8 cellular contexts compared by ENCODE assay signal in genomic region chr17:45247429-45248131, GRCh38. TPM values are rescaled to one million over a fixed set of nuclear protein-coding genes. Genes with fewer than 3 reads are reported as not detected.
DNase-seq lines count a peak whose midpoint lies in the region; ATAC-seq and TF ChIP-seq lines count a peak whose summit lies in the region.

No MANE protein-coding gene starts in this region.

- peak overlapping the region; percentile 93 for H3K4me3 Mint-ChIP-seq in CD4-positive, alpha-beta T cell

- H3K9me3 ChIP-seq in CD4-positive, alpha-beta T cell (ENCODE audit: control insufficient read depth, low read length) = no peaks in the 10 kb centered on the region
- no peaks in the 10 kb centered on the region for H3K9me3 ChIP-seq in mucosa of rectum (ENCODE audit: control insufficient read depth in 2 of 2, low read length in 2 of 2)

- H3K27me3 Mint-ChIP-seq in CD4-positive, alpha-beta T cell = no peaks in the 10 kb centered on the region

- H3K27ac ChIP-seq in CD4-positive, alpha-beta T cell (ENCODE audit: low read depth, low read length) = peak overlapping the region; percentile 96
- peak overlapping the region; percentile 75 for H3K27ac ChIP-seq in HL-60 (replicated peaks)
- peak overlapping the region; percentile 91 to 95 for H3K27ac ChIP-seq in mucosa of rectum (ENCODE audit: low read depth in 2 of 2, low read length in 2 of 2)

- peaks cover 68% of the 10 kb centered on the region for H3K4me1 Mint-ChIP-seq in CD4-positive, alpha-beta T cell (ENCODE audit: low read depth)

- H3K4me1 ChIP-seq in mucosa of rectum (ENCODE audit: control insufficient read depth in 2 of 2, insufficient read depth in 2 of 2, low read length in 2 of 2) = peaks cover 25 to 30% of the 10 kb centered on the region in 2 donors

- peaks cover 8 to 14% of the 10 kb centered on the region in 2 donors for H3K36me3 ChIP-seq in mucosa of rectum (ENCODE audit: control insufficient read depth in 2 of 2, insufficient read depth in 2 of 2, low read length in 2 of 2)

- peak overlapping the region; percentile 100 for H3K27ac Mint-ChIP-seq in CD4-positive, alpha-beta T cell

- H3K27me3 ChIP-seq in CD4-positive, alpha-beta T cell (ENCODE audit: control insufficient read depth, insufficient read depth, low read length) = no peaks in the 10 kb centered on the region
- H3K27me3 ChIP-seq in HL-60 (ENCODE audit: insufficient read depth, poor library complexity, severe bottlenecking) (no peaks in the 10 kb centered on the region), mucosa of rectum (ENCODE audit: control insufficient read depth in 2 of 2, insufficient read depth in 2 of 2, low read length in 2 of 2) (no peaks in the 10 kb centered on the region)

- no peaks in the 10 kb centered on the region for H3K9me3 Mint-ChIP-seq in CD4-positive, alpha-beta T cell

- DNase-seq in CD4-positive, alpha-beta T cell = peak; percentile 88 to 99 (median 96)
- DNase-seq in HL-60 (ENCODE audit: low read depth in 1 of 2, low spot score in 1 of 2) (peak; percentile 91 to 96), epidermal melanocyte (ENCODE audit: insufficient read length, low spot score) (peak; percentile 96)
- peak; percentile 91 for DNase-seq in NK-92 treated with Interleukin-12 subunit alpha and Interleukin-12 subunit beta, amount 100 ng/mL, for 24 hours (lab: John Stamatoyannopoulos, UW)
- DNase-seq in activated CD8-positive, alpha-beta memory T cell treated with anti-CD3 and anti-CD28 coated beads, Interleukin-2, amount 50 U/mL, for 24 hours (ENCODE audit: extremely low read depth) = peak; percentile 89
- DNase-seq in stimulated activated CD8-positive, alpha-beta memory T cell treated with anti-CD3 and anti-CD28 coated beads, Interleukin-7, amount 100 ng/mL, for 24 hours (ENCODE audit: low read depth) = peak; percentile 95

- POLR2A ChIA-PET in CD4-positive, alpha-beta T cell (lab: Charles Lee) = interaction anchor here (0.6 to 12.4 kb wide), 21 partner anchors 9 to 1940 kb away, joined by 3 to 346 read pairs (median 7); partner anchors contain the start of genes ACBD4, FMNL1, HEXIM1 and HEXIM2

- peaks cover 87% of the 10 kb centered on the region for H3K36me3 Mint-ChIP-seq in CD4-positive, alpha-beta T cell (ENCODE audit: low read depth)

- H3K9ac ChIP-seq in mucosa of rectum (ENCODE audit: low read depth in 1 of 2, low read length in 2 of 2) = peak overlapping the region; percentile 86 to 89

- intact Hi-C loops in CD4-positive, alpha-beta T cell (cut with DNase I, micrococcal nuclease) = loop anchor here (1.0 to 2.0 kb wide), 3 partner anchors 21 to 69 kb away; partner anchors contain the start of gene MAP3K14 (in 2 of the 2)

- CTCF ChIA-PET in CD4-positive, alpha-beta T cell (lab: Charles Lee) = interaction anchor here (0.7 to 3.3 kb wide), 16 partner anchors 9 to 138 kb away, joined by 3 to 16 read pairs (median 4); partner anchors contain the start of genes ACBD4, FMNL1 and MAP3K14

- no peak for TF ChIP-seq CTCF in CD4-positive, alpha-beta T cell (IDR thresholded peaks at IDR 0.05)
- no peak for TF ChIP-seq CTCF in HL-60 (IDR thresholded peaks at IDR 0.05; ENCODE audit: insufficient read depth, low read length)

- H3K4me3 ChIP-seq in HL-60 (replicated peaks; ENCODE audit: insufficient read depth, low read length) = peak overlapping the region; percentile 56
- H3K4me3 ChIP-seq in mucosa of rectum (ENCODE audit: low read length in 2 of 2) = peak overlapping the region; percentile 73 to 75

- ATAC-seq in CD4-positive, alpha-beta T cell (ENCODE audit: poor library complexity) = peak; percentile 74
- ATAC-seq in GM19463 (IDR thresholded peaks at IDR 0.05; ENCODE audit: unreplicated experiment) = peak; percentile 83

RNA-seq across cellular contexts. Expression of gene SPATA32, which starts 14.3 kb away (rescaled TPM):
- total RNA-seq in CD4-positive, alpha-beta T cell = under 1 TPM; 0.20 to 0.27 TPM

RNA-seq across cellular contexts. Expression of gene FMNL1, which starts 25.9 kb away (rescaled TPM):
- total RNA-seq in CD4-positive, alpha-beta T cell = 100 to 1,000 TPM; 378 to 387 TPM

Comparison
In these comparisons a context has a peak if more than half of its experiments do, and no peak if none do; other contexts are left out.
1. Peak in every context shown above with its lines: DNase-seq, ATAC-seq, H3K4me3 ChIP-seq and H3K27ac ChIP-seq.